In genomic region chr2:58701688-58702301, GRCh38 we compare ENCODE assay signal across 21 cellular contexts.
A peak's percentile ranks its signal among the peaks of the same experiment; 100 is the strongest.
DNase-seq lines count a peak whose midpoint lies in the region; ATAC-seq and TF ChIP-seq lines count a peak whose summit lies in the region.
"Had no signal": no experiment of that assay in that cellular context is flagged by ENCODE, and none has a peak within 500 bp of the region (broad histone marks: within the 10 kb centered on the region; RNA-seq: fewer than 3 reads in every experiment).

No MANE protein-coding gene starts in this region.

- in situ Hi-C loops in mammary epithelial cell (cut with MboI; ENCODE audit: low sequenced_read_pairs in 2 of 2), result no loop called here

- CTCF ChIA-PET in mammary epithelial cell (lab: Charles Lee; ENCODE audit: low non-redundant PET), result no interaction called here

- 100% methylated on average over 2 of the region's 3 CpGs for WGBS in mammary epithelial cell (ENCODE audit: low coverage, missing lambda C conversion rate)

- H3K79me2 ChIP-seq in mammary epithelial cell (ENCODE audit: insufficient read depth, low read length), result no peaks in the 10 kb centered on the region

- H3K4me3 ChIP-seq in GM06990 (replicated peaks; ENCODE audit: low read depth, low read length) (no peak overlapping the region), mammary epithelial cell (replicated peaks in 1 of 3; ENCODE audit: insufficient read depth in 1 of 3, low read depth in 2 of 3, low read length in 3 of 3) (no peak overlapping the region), foreskin fibroblast (ENCODE audit: low read depth in 1 of 2, low read length in 2 of 2) (no peak overlapping the region)
- H3K4me3 ChIP-seq: colonic mucosa, esophagus muscularis mucosa, right lobe of liver, upper lobe of right lung had no signal

- dilution Hi-C loops in mammary epithelial cell (cut with HindIII; ENCODE audit: low sequenced_read_pairs), result no loop called here

- H3K36me3 ChIP-seq in GM06990 (ENCODE audit: control insufficient read depth, insufficient read depth, low read length), result no peaks in the 10 kb centered on the region
- H3K36me3 ChIP-seq in mammary epithelial cell (ENCODE audit: insufficient read depth, low read length), result no peaks in the 10 kb centered on the region
- H3K36me3 ChIP-seq: colonic mucosa, esophagus muscularis mucosa, right lobe of liver, upper lobe of right lung had no signal

- H3K4me1 ChIP-seq in mammary epithelial cell (ENCODE audit: insufficient read depth, low read length), result peaks cover 8% of the 10 kb centered on the region
- H3K4me1 ChIP-seq: colonic mucosa, esophagus muscularis mucosa, right lobe of liver, upper lobe of right lung had no signal

- H3K4me2 ChIP-seq in mammary epithelial cell (ENCODE audit: insufficient read depth, low read depth, low read length), result no peak overlapping the region

- H2AFZ ChIP-seq in mammary epithelial cell (ENCODE audit: low read depth, low read length), result peak overlapping the region; percentile 74

- DNase-seq in GM06990 (ENCODE audit: extremely low read depth, insufficient read length) (peak; percentile 3), mammary epithelial cell (no peak), NCI-H2081 treated with DMSO at 0.1 percent for 48 hours (lab: John Stamatoyannopoulos, UW) (no peak), iPS-NIHi11 (ENCODE audit: low spot score) (no peak), foreskin fibroblast (no peak)
- DNase-seq: activated CD4-positive, alpha-beta T cell treated with anti-CD3 and anti-CD28 coated beads for 36 hours; activated T-cell treated with anti-CD3 and anti-CD28 coated beads, Interleukin-2, amount 50 U/mL, for 1 hour; colonic mucosa; DMS153; hypothalamus; left ventricle myocardium superior; NCI-H446 treated with DMSO at 0.1 percent for 48 hours; right lobe of liver; stimulated activated CD4-positive, alpha-beta T cell treated with anti-CD3 and anti-CD28 coated beads, Interleukin-4, amount 100 ng/mL, for 1 hour; upper lobe of right lung had no signal

- H4K20me1 ChIP-seq in mammary epithelial cell (ENCODE audit: insufficient read depth, low read length), result no peaks in the 10 kb centered on the region

- no TSS peak for BruUV-seq in mammary epithelial cell (replicated peaks; lab: Mats Ljungman, UMichigan)

- intact Hi-C loops in mammary epithelial cell (cut with micrococcal nuclease), result no loop called here

- H3K27me3 ChIP-seq in GM06990 (replicated peaks; ENCODE audit: control insufficient read depth, insufficient read depth, low read length) (no peaks in the 10 kb centered on the region), mammary epithelial cell (ENCODE audit: insufficient read depth, low read length) (no peaks in the 10 kb centered on the region)
- H3K27me3 ChIP-seq: colonic mucosa, esophagus muscularis mucosa, right lobe of liver, upper lobe of right lung had no signal

- H3K27ac ChIP-seq in mammary epithelial cell (ENCODE audit: insufficient read depth, low read depth, low read length), result no peak overlapping the region
- H3K27ac ChIP-seq: colonic mucosa, esophagus muscularis mucosa, right lobe of liver, upper lobe of right lung had no signal

- H3K9ac ChIP-seq in mammary epithelial cell (ENCODE audit: insufficient read depth, low read length), result no peak overlapping the region

- TF ChIP-seq CTCF in GM06990 (IDR thresholded peaks at IDR 0.05; ENCODE audit: insufficient read depth, low read length, poor library complexity, severe bottlenecking) (no peak), mammary epithelial cell (conservative IDR thresholded peaks at IDR 0.05 in 1 of 2, IDR thresholded peaks at IDR 0.05 in 1 of 2; ENCODE audit: extremely low read depth in 1 of 2, insufficient read depth in 1 of 2, low read depth in 1 of 2, low read length in 2 of 2) (no peak), foreskin fibroblast (IDR thresholded peaks at IDR 0.05; ENCODE audit: low read depth, low read length) (no peak)

- ATAC-seq in GM21423 (IDR thresholded peaks at IDR 0.05; ENCODE audit: unreplicated experiment) (peak; percentile 49), HG03280 (IDR thresholded peaks at IDR 0.05; ENCODE audit: unreplicated experiment) (peak; percentile 72), HG03095 (IDR thresholded peaks at IDR 0.05; ENCODE audit: unreplicated experiment) (no peak)
- ATAC-seq: activated CD4-positive, alpha-beta T cell treated with anti-CD3 and anti-CD28 coated beads for 36 hours; left ventricle myocardium superior; Panc1; right lobe of liver; stimulated activated effector memory CD8-positive, alpha-beta T cell treated with anti-CD3 and anti-CD28 coated beads, Interleukin-12 subunit alpha, Interleukin-12 subunit beta, amount 100 ng/mL, for 72 hours; upper lobe of right lung had no signal

- H3K9me3 ChIP-seq in mammary epithelial cell (replicated peaks; ENCODE audit: insufficient read depth, low read length), result no peaks in the 10 kb centered on the region
- H3K9me3 ChIP-seq: colonic mucosa, esophagus muscularis mucosa, right lobe of liver, upper lobe of right lung had no signal
